In genomic region chr10:113126506-113127192, GRCh38 we compare ENCODE assay signal across 8 cellular contexts.
DNase-seq lines count a peak whose midpoint lies in the region; FAIRE-seq and TF ChIP-seq lines count a peak whose summit lies in the region.

No MANE protein-coding gene starts in this region.

- H3K4me1 ChIP-seq in right atrium auricular region (peaks cover 0 to 7% of the 10 kb centered on the region in 2 donors), prostate gland (replicated peaks) (no peaks in the 10 kb centered on the region)

- FAIRE-seq in HTR-8/SVneo (lab: Jason Lieb, UNC): no peak

- H3K9me3 ChIP-seq in right atrium auricular region (no peaks in the 10 kb centered on the region), prostate gland (no peaks in the 10 kb centered on the region)

- in situ Hi-C loops in SK-MEL-5 (cut with HindIII; ENCODE audit: low pct_unique_long_range_greater_than_20kb, low sequenced_read_pairs): no loop called here

- no peak for TF ChIP-seq POLR2A in prostate gland (IDR thresholded peaks at IDR 0.05)

- H3K36me3 ChIP-seq in right atrium auricular region: no peaks in the 10 kb centered on the region
- no peaks in the 10 kb centered on the region for H3K36me3 ChIP-seq in prostate gland

- H3K4me3 ChIP-seq in right atrium auricular region: peak overlapping the region in 1 of 2 donors; percentile 40
- peak overlapping the region; percentile 19 to 23 for H3K4me3 ChIP-seq in prostate gland

- intact Hi-C loops in prostate gland (cut with DNase I): loop anchor here (5.0 to 10.0 kb wide), 4 partner anchors 174 to 642 kb away; partner anchors contain the start of gene TCF7L2

- TF ChIP-seq CTCF in right atrium auricular region (IDR thresholded peaks at IDR 0.05): peak; percentile 83 to 96
- peak; percentile 67 to 87 (median 78) for TF ChIP-seq CTCF in prostate gland (IDR thresholded peaks at IDR 0.05)

- H3K27me3 ChIP-seq in right atrium auricular region: no peaks in the 10 kb centered on the region
- no peaks in the 10 kb centered on the region for H3K27me3 ChIP-seq in prostate gland (replicated peaks; ENCODE audit: insufficient read depth)

- DNase-seq in DMS 273 (lab: John Stamatoyannopoulos, UW; ENCODE audit: unreplicated experiment) (peak; percentile 88), HTR-8/SVneo (ENCODE audit: insufficient read length, low spot score) (peak; percentile 53), SK-MEL-5 (ENCODE audit: low read depth, low spot score) (peak; percentile 60), anterior cingulate cortex (lab: John Stamatoyannopoulos, UW) (peak in 52 of 58 donors; percentile 22 to 79 (median 52)), right atrium auricular region (ENCODE audit: low spot score) (no peak), prostate gland (ENCODE audit: low spot score) (peak; percentile 56), COR-L47 (lab: John Stamatoyannopoulos, UW) (no peak), NAMALWA (ENCODE audit: low spot score) (no peak)

- WGBS in prostate gland: 6% methylated on average over 44 of the region's 50 CpGs

- H3K27ac ChIP-seq in right atrium auricular region (peak overlapping the region; percentile 59 to 69), prostate gland (no peak overlapping the region)

Comparison
In these comparisons a context has a peak if more than half of its experiments do, and no peak if none do; other contexts are left out.
1. DNase-seq: peak in DMS 273 (single experiment), HTR-8/SVneo (single experiment), SK-MEL-5 (single experiment), anterior cingulate cortex (52 of 58) and prostate gland (single experiment); none in right atrium auricular region (single experiment), COR-L47 (single experiment) and NAMALWA (single experiment).
2. H3K27ac ChIP-seq: peak in right atrium auricular region (2 of 2); none in prostate gland (0 of 2).